In the genomic region with DNA sequence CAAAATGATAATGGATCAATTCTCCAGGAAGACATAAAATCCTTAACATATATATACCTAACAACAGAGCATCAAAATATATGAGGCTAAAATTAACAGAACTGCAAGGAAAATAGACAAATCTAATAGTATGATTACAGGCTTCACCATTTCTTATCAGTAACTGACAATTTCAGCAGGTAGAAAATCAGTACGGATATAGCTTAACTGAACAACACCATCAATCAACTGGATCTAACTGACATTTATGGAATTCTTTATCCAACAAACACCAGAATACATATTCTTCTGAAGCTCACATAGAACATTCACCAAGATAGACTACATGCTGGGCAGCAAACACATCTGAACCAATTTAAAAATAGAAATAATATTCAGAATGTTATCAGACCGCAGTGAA, we compare ENCODE assay signal across 3 cellular contexts.
"Had no signal": no experiment of that assay in that cellular context is flagged by ENCODE, and none has a peak within 500 bp of the region (broad histone marks: within the 10 kb centered on the region; RNA-seq: fewer than 3 reads in every experiment).

No MANE protein-coding gene starts in this region.

- H3K4me3 ChIP-seq: GM12878 had no signal

- ATAC-seq: GM12878 had no signal

- DNase-seq: GDM1, GF-D8 had no signal
